22 cellular contexts compared by ENCODE assay signal in the genomic region with DNA sequence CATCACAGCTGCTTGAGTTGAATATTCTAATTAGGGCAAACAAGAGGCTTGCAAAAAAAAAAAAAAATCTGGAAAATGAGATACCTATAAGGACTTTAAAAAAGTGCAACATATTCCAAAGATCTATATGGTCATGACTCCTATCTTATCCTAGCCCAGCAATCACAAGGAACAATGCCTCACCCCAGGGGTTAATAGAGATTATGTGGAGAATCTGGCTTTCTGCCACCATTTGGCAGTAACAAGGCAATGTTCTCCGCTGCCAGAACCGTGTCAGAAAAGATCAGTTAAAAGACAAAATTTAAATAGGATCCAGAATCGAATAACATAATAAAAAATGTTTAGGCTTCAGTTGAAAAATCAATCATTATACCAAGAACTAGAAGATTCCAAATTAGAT.
DNase-seq lines count a peak whose midpoint lies in the region; TF ChIP-seq lines count a peak whose summit lies in the region.
"Had no signal": no experiment of that assay in that cellular context is flagged by ENCODE, and none has a peak within 500 bp of the region (broad histone marks: within the 10 kb centered on the region; RNA-seq: fewer than 3 reads in every experiment).

No MANE protein-coding gene starts in this region.

- H3K27ac ChIP-seq in A673 (ENCODE audit: low read depth, low read length, poor library complexity, severe bottlenecking) (no peak overlapping the region), mesendoderm (ENCODE audit: low read depth, low read length) (no peak overlapping the region), PC-9 (no peak overlapping the region), vagina (no peak overlapping the region)
- no peak overlapping the region for H3K27ac ChIP-seq in CD8-positive, alpha-beta memory T cell (ENCODE audit: low read depth, low read length)
- H3K27ac ChIP-seq: 22Rv1; BLaER1 treated with 17β-estradiol and CSF1 and Interleukin-3, amounts not matched to agents 10 nM and 100 nM; GM23248 had no signal

- H3K36me3 Mint-ChIP-seq in CD8-positive, alpha-beta memory T cell = no peaks in the 10 kb centered on the region
- H3K36me3 Mint-ChIP-seq: CD14-positive monocyte had no signal

- H2BK120ac ChIP-seq in mesendoderm (ENCODE audit: low read depth, low read length) = no peak overlapping the region

- DNase-seq in A673 (ENCODE audit: low spot score) (peak; percentile 9), H7 (peak; percentile 4), cerebellar cortex (ENCODE audit: low spot score) (peak; percentile 57), mesendoderm (peak; percentile 74), PC-9 (no peak), dedifferentiated amniotic fluid mesenchymal stem cell (ENCODE audit: extremely low spot score) (no peak), vagina (ENCODE audit: extremely low spot score in 2 of 2) (no peak)
- no peak for DNase-seq in CD8-positive, alpha-beta memory T cell
- DNase-seq: ACHN; AML-193; BE2C; Calu3; CD4-positive, alpha-beta T cell; COR-L47; DMS53; DMS79 treated with DMSO at 0.1 percent for 48 hours; GM23248; HFFc6 had no signal

- no peak overlapping the region for H3K4me3 ChIP-seq in A673 (ENCODE audit: low read depth, low read length, poor library complexity, severe bottlenecking)
- H3K4me3 ChIP-seq in H7 (ENCODE audit: insufficient read depth, low read depth, low read length) = no peak overlapping the region
- H3K4me3 ChIP-seq in mesendoderm (ENCODE audit: low read length) = no peak overlapping the region
- no peak overlapping the region for H3K4me3 ChIP-seq in CD8-positive, alpha-beta memory T cell (ENCODE audit: low read length)
- H3K4me3 ChIP-seq in PC-9 = no peak overlapping the region
- no peak overlapping the region for H3K4me3 ChIP-seq in vagina
- H3K4me3 ChIP-seq: BLaER1 treated with 17β-estradiol and CSF1 and Interleukin-3, amounts not matched to agents 10 nM and 100 nM; GM23248; HAP-1 had no signal

- H3K4me2 ChIP-seq in mesendoderm (ENCODE audit: low read length) (no peak overlapping the region), PC-9 (no peak overlapping the region)
- H3K4me2 ChIP-seq: BLaER1 treated with 17β-estradiol and CSF1 and Interleukin-3, amounts not matched to agents 10 nM and 100 nM had no signal

- H4K8ac ChIP-seq in mesendoderm (ENCODE audit: low read depth, low read length) = no peak overlapping the region

- H3K56ac ChIP-seq in mesendoderm (ENCODE audit: low read length) = no peak overlapping the region

- peaks cover 6 to 32% (median 8%) of the 10 kb centered on the region in 5 donors for H3K9me3 Mint-ChIP-seq in CD8-positive, alpha-beta memory T cell

- TF ChIP-seq CTCF in A673 (conservative IDR thresholded peaks at IDR 0.05; ENCODE audit: low read depth, low read length) (no peak), PC-9 (conservative IDR thresholded peaks at IDR 0.05) (no peak), vagina (IDR thresholded peaks at IDR 0.05) (no peak)

- CTCF ChIA-PET in A673 (lab: Charles Lee) = interaction anchor here (0.6 kb wide), 1 partner anchor 502 kb away, joined by 4 read pairs; no protein-coding TSS in a partner anchor
- CTCF ChIA-PET in CD8-positive, alpha-beta memory T cell (lab: Charles Lee) = no interaction called here
- CTCF ChIA-PET in PC-9 (lab: Charles Lee) = no interaction called here

- H3K79me2 ChIP-seq in mesendoderm (ENCODE audit: control insufficient read depth, insufficient read depth, low read length) = no peaks in the 10 kb centered on the region
- H3K79me2 ChIP-seq in PC-9 (ENCODE audit: low read depth) = no peaks in the 10 kb centered on the region

- H2BK5ac ChIP-seq in mesendoderm (ENCODE audit: low read length) = no peak overlapping the region

- no peak overlapping the region for H3K23ac ChIP-seq in mesendoderm (ENCODE audit: low read length)

- no peaks in the 10 kb centered on the region for H3K4me1 ChIP-seq in A673 (ENCODE audit: insufficient read depth, low read length, poor library complexity, severe bottlenecking)
- H3K4me1 ChIP-seq in mesendoderm (ENCODE audit: control insufficient read depth, low read depth, low read length) = no peaks in the 10 kb centered on the region
- H3K4me1 ChIP-seq in CD8-positive, alpha-beta memory T cell (ENCODE audit: insufficient read depth, low read length) = no peaks in the 10 kb centered on the region
- no peaks in the 10 kb centered on the region for H3K4me1 ChIP-seq in PC-9 (replicated peaks; ENCODE audit: insufficient read depth)
- H3K4me1 ChIP-seq in vagina = no peaks in the 10 kb centered on the region
- H3K4me1 ChIP-seq: BE2C; BLaER1 treated with 17β-estradiol and CSF1 and Interleukin-3, amounts not matched to agents 10 nM and 100 nM; HAP-1 had no signal

- H3K27me3 ChIP-seq in A673 (replicated peaks; ENCODE audit: insufficient read depth, low read depth, low read length, poor library complexity) (no peaks in the 10 kb centered on the region), H7 (ENCODE audit: control insufficient read depth, insufficient read depth, low read length) (no peaks in the 10 kb centered on the region), mesendoderm (ENCODE audit: insufficient read depth, low read length, poor library complexity) (no peaks in the 10 kb centered on the region), PC-9 (ENCODE audit: insufficient read depth, low read depth) (no peaks in the 10 kb centered on the region), vagina (no peaks in the 10 kb centered on the region)
- no peaks in the 10 kb centered on the region for H3K27me3 ChIP-seq in CD8-positive, alpha-beta memory T cell (ENCODE audit: insufficient read depth, low read length, poor library complexity, severe bottlenecking)
- H3K27me3 ChIP-seq: BE2C; BLaER1 treated with 17β-estradiol and CSF1 and Interleukin-3, amounts not matched to agents 10 nM and 100 nM had no signal

- no peak overlapping the region for H3K4me3 Mint-ChIP-seq in CD8-positive, alpha-beta memory T cell
- H3K4me3 Mint-ChIP-seq: CD14-positive monocyte; CD4-positive, alpha-beta T cell; HFFc6 had no signal

- BruUV-seq in A673 (replicated peaks; lab: Mats Ljungman, UMichigan) (no TSS peak), PC-9 (replicated peaks; lab: Mats Ljungman, UMichigan) (no TSS peak)

- intact Hi-C loops in A673 (cut with micrococcal nuclease; ENCODE audit: unreplicated experiment) (no loop called here), PC-9 (cut with micrococcal nuclease; ENCODE audit: unreplicated experiment) (no loop called here), vagina (cut with DNase I) (no loop called here)

- H2AFZ ChIP-seq in PC-9 = no peak overlapping the region
- H2AFZ ChIP-seq: GM23248 had no signal

- no peak overlapping the region for H3K9ac ChIP-seq in mesendoderm (ENCODE audit: low read length)
- H3K9ac ChIP-seq: BLaER1 treated with 17β-estradiol and CSF1 and Interleukin-3, amounts not matched to agents 10 nM and 100 nM; GM23248 had no signal

- TF ChIP-seq POLR2A in vagina (IDR thresholded peaks at IDR 0.05) = no peak

- no peak overlapping the region for H4K5ac ChIP-seq in mesendoderm (ENCODE audit: low read length)

- no peak overlapping the region for H2AK5ac ChIP-seq in mesendoderm (ENCODE audit: low read length)

- H3K4me1 Mint-ChIP-seq in CD8-positive, alpha-beta memory T cell = no peaks in the 10 kb centered on the region
- H3K4me1 Mint-ChIP-seq: CD14-positive monocyte had no signal

- no peaks in the 10 kb centered on the region for H3K9me3 ChIP-seq in A673 (ENCODE audit: low read depth, low read length, poor library complexity, severe bottlenecking)
- H3K9me3 ChIP-seq in CD8-positive, alpha-beta memory T cell (ENCODE audit: low read length) = no peaks in the 10 kb centered on the region
- no peaks in the 10 kb centered on the region for H3K9me3 ChIP-seq in PC-9 (ENCODE audit: insufficient read depth, low read depth)
- H3K9me3 ChIP-seq in vagina = no peaks in the 10 kb centered on the region
- H3K9me3 ChIP-seq: BE2C; BLaER1 treated with 17β-estradiol and CSF1 and Interleukin-3, amounts not matched to agents 10 nM and 100 nM; HAP-1 had no signal

- H3F3A ChIP-seq in PC-9 (ENCODE audit: insufficient read depth, low read depth) = no peaks in the 10 kb centered on the region

- H3K9me2 ChIP-seq in PC-9 (ENCODE audit: insufficient read depth) = no peaks in the 10 kb centered on the region

- POLR2A ChIA-PET in A673 (lab: Charles Lee; ENCODE audit: low non-redundant PET) (no interaction called here), PC-9 (lab: Charles Lee; ENCODE audit: unreplicated experiment) (no interaction called here)
- POLR2A ChIA-PET in CD8-positive, alpha-beta memory T cell (lab: Charles Lee) = no interaction called here

- no peaks in the 10 kb centered on the region for H3K27me3 Mint-ChIP-seq in CD8-positive, alpha-beta memory T cell
- H3K27me3 Mint-ChIP-seq: CD4-positive, alpha-beta T cell had no signal

- H3K79me1 ChIP-seq in mesendoderm (ENCODE audit: low read length) = no peaks in the 10 kb centered on the region

- H4K20me1 ChIP-seq in PC-9 (ENCODE audit: insufficient read depth) = no peaks in the 10 kb centered on the region
- H4K20me1 ChIP-seq: BLaER1 treated with 17β-estradiol and CSF1 and Interleukin-3, amounts not matched to agents 10 nM and 100 nM had no signal

- H3K27ac Mint-ChIP-seq in CD8-positive, alpha-beta memory T cell = no peak overlapping the region
- H3K27ac Mint-ChIP-seq: CD4-positive, alpha-beta T cell; HFFc6 had no signal

- H3K36me3 ChIP-seq in A673 (ENCODE audit: insufficient read depth, low read length, poor library complexity, severe bottlenecking) (no peaks in the 10 kb centered on the region), H7 (replicated peaks; ENCODE audit: control insufficient read depth, insufficient read depth, low read length) (no peaks in the 10 kb centered on the region), mesendoderm (ENCODE audit: control insufficient read depth, insufficient read depth, low read length) (no peaks in the 10 kb centered on the region), PC-9 (ENCODE audit: low read depth) (no peaks in the 10 kb centered on the region), vagina (no peaks in the 10 kb centered on the region)
- H3K36me3 ChIP-seq in CD8-positive, alpha-beta memory T cell (ENCODE audit: insufficient read depth, low read length) = no peaks in the 10 kb centered on the region
- H3K36me3 ChIP-seq: BE2C; BLaER1 treated with 17β-estradiol and CSF1 and Interleukin-3, amounts not matched to agents 10 nM and 100 nM; HAP-1 had no signal

- no peak overlapping the region for H2BK15ac ChIP-seq in mesendoderm (replicated peaks; ENCODE audit: low read depth)

- WGBS in mesendoderm (ENCODE audit: extremely low coverage, insufficient coverage, low lambda C conversion rate) = no CpG with 5 or more reads among the region's 3 CpGs

- H3K4ac ChIP-seq in mesendoderm (ENCODE audit: low read depth, low read length) = no peak overlapping the region

- H3K18ac ChIP-seq in mesendoderm (ENCODE audit: low read length) = no peak overlapping the region

Comparison
In these comparisons a context has a peak if more than half of its experiments do, and no peak if none do; other contexts are left out.
1. DNase-seq: peak in A673 (single experiment), H7 (single experiment), cerebellar cortex (single experiment) and mesendoderm (single experiment); none in CD8-positive, alpha-beta memory T cell (0 of 5), PC-9 (0 of 2), dedifferentiated amniotic fluid mesenchymal stem cell (single experiment) and vagina (0 of 2).